In the genomic region with DNA sequence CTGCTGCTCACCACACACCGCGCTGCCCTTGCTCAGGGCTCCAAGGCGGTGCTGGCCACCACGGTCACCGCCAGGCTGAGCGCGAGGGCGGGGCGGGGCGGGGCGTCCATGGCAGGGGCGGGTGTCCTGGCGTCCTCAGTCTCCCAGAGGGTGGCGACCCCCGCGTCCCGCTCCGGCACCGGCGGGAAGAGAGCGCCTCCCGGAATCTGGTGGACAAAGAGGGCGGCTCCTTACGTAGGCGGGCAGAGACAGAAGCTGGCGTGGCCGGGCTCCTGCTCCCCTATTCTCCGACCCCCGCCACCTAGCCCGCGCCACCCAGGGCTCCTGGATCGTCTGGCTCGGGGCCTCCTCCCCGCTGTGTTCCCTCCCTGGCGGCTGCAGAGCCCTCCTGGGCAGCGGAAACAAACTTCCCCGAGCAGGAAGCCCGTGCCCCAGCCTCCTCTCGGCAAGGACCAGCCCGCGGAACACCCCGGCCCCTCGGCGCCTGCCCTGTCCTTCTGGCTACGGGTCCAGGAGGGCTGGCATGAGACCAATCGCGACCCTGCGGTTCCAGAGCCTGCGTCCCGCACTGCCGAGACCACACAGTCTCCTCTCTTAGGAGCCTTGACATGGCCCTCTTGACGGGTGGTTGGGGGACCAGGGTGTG, we compare ENCODE assay signal across 1 cellular context.
TF ChIP-seq lines count a peak whose summit lies in the region.

No MANE protein-coding gene starts in this region.

TF ChIP-seq in HEK293, 187 proteins besides CTCF, POLR2A, EP300 and RAD21 (continued from another document):
- TF ChIP-seq, protein P1, sequence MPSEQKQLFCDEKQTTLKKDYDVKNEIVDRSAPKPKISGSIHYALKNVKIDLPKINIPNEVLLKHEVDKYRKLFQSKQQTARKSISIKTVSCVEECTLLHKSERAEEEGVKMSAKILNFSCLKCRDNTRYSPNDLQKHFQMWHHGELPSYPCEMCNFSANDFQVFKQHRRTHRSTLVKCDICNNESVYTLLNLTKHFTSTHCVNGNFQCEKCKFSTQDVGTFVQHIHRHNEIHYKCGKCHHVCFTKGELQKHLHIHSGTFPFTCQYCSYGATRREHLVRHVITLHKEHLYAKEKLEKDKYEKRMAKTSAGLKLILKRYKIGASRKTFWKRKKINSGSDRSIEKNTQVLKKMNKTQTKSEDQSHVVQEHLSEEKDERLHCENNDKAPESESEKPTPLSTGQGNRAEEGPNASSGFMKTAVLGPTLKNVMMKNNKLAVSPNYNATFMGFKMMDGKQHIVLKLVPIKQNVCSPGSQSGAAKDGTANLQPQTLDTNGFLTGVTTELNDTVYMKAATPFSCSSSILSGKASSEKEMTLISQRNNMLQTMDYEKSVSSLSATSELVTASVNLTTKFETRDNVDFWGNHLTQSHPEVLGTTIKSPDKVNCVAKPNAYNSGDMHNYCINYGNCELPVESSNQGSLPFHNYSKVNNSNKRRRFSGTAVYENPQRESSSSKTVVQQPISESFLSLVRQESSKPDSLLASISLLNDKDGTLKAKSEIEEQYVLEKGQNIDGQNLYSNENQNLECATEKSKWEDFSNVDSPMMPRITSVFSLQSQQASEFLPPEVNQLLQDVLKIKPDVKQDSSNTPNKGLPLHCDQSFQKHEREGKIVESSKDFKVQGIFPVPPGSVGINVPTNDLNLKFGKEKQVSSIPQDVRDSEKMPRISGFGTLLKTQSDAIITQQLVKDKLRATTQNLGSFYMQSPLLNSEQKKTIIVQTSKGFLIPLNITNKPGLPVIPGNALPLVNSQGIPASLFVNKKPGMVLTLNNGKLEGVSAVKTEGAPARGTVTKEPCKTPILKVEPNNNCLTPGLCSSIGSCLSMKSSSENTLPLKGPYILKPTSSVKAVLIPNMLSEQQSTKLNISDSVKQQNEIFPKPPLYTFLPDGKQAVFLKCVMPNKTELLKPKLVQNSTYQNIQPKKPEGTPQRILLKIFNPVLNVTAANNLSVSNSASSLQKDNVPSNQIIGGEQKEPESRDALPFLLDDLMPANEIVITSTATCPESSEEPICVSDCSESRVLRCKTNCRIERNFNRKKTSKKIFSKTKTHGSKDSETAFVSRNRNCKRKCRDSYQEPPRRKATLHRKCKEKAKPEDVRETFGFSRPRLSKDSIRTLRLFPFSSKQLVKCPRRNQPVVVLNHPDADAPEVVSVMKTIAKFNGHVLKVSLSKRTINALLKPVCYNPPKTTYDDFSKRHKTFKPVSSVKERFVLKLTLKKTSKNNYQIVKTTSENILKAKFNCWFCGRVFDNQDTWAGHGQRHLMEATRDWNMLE (tag by site-specific recombination; conservative IDR thresholded peaks at IDR 0.05; ENCODE audit: low read depth) = no peak
- no peak for TF ChIP-seq ZSCAN4 (tag by site-specific recombination; IDR thresholded peaks at IDR 0.05)
- TF ChIP-seq ZNF791 (tag by site-specific recombination; IDR thresholded peaks at IDR 0.05) = no peak
- no peak for TF ChIP-seq ZNF155 (tag by site-specific recombination; IDR thresholded peaks at IDR 0.05)
- TF ChIP-seq, protein P2, sequence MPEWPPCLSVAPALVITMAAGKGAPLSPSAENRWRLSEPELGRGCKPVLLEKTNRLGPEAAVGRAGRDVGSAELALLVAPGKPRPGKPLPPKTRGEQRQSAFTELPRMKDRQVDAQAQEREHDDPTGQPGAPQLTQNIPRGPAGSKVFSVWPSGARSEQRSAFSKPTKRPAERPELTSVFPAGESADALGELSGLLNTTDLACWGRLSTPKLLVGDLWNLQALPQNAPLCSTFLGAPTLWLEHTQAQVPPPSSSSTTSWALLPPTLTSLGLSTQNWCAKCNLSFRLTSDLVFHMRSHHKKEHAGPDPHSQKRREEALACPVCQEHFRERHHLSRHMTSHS (tag by site-specific recombination; IDR thresholded peaks at IDR 0.05) = no peak
- TF ChIP-seq ZNF302 (tag by site-specific recombination; IDR thresholded peaks at IDR 0.05; ENCODE audit: low read depth) = no peak
- TF ChIP-seq ZNF510 (tag by site-specific recombination; IDR thresholded peaks at IDR 0.05; ENCODE audit: insufficient replicate concordance) = no peak
- no peak for TF ChIP-seq ZNF529 (tag by site-specific recombination; IDR thresholded peaks at IDR 0.05; ENCODE audit: insufficient replicate concordance)
- TF ChIP-seq ZNF350 (tag by site-specific recombination; IDR thresholded peaks at IDR 0.05) = no peak
- TF ChIP-seq ZNF701 (tag by site-specific recombination; IDR thresholded peaks at IDR 0.05) = no peak
- TF ChIP-seq MEIS1 (CRISPR knock-in tag; IDR thresholded peaks at IDR 0.05; ENCODE audit: borderline replicate concordance) = no peak
- TF ChIP-seq ZNF324 (tag by site-specific recombination; IDR thresholded peaks at IDR 0.05) = no peak
- no peak for TF ChIP-seq GLI4 (tag by site-specific recombination; IDR thresholded peaks at IDR 0.05)
- TF ChIP-seq GLIS1 (tag by site-specific recombination; IDR thresholded peaks at IDR 0.05) = peak; percentile 93
- TF ChIP-seq HIC1 (tag by site-specific recombination; IDR thresholded peaks at IDR 0.05) = 0 out of 2 replicates have a peak, but pooled peaks have one; percentile 16
- TF ChIP-seq TCF7L2 (IDR thresholded peaks at IDR 0.05; ENCODE audit: borderline replicate concordance, low read depth, low read length) = no peak
- peak; percentile 68 for TF ChIP-seq ZFHX2 (tag by site-specific recombination; conservative IDR thresholded peaks at IDR 0.05)
- peak; percentile 75; the same call in 1 of the 2 replicates for TF ChIP-seq ZNF423 (tag by site-specific recombination; IDR thresholded peaks at IDR 0.05)
- TF ChIP-seq SP3 (tag by site-specific recombination; IDR thresholded peaks at IDR 0.05) = no peak; the same call in 1 of the 2 replicates
- no peak for TF ChIP-seq BCL11B (tag by site-specific recombination; IDR thresholded peaks at IDR 0.05; ENCODE audit: low read depth)
- no peak for TF ChIP-seq GFI1B (tag by site-specific recombination; IDR thresholded peaks at IDR 0.05)
- TF ChIP-seq ZNF394 (tag by site-specific recombination; IDR thresholded peaks at IDR 0.05; ENCODE audit: borderline replicate concordance) = no peak
- TF ChIP-seq YY2 (tag by site-specific recombination; IDR thresholded peaks at IDR 0.05) = no peak
- no peak for TF ChIP-seq ZNF664 (tag by site-specific recombination; IDR thresholded peaks at IDR 0.05)
- TF ChIP-seq, protein P3, sequence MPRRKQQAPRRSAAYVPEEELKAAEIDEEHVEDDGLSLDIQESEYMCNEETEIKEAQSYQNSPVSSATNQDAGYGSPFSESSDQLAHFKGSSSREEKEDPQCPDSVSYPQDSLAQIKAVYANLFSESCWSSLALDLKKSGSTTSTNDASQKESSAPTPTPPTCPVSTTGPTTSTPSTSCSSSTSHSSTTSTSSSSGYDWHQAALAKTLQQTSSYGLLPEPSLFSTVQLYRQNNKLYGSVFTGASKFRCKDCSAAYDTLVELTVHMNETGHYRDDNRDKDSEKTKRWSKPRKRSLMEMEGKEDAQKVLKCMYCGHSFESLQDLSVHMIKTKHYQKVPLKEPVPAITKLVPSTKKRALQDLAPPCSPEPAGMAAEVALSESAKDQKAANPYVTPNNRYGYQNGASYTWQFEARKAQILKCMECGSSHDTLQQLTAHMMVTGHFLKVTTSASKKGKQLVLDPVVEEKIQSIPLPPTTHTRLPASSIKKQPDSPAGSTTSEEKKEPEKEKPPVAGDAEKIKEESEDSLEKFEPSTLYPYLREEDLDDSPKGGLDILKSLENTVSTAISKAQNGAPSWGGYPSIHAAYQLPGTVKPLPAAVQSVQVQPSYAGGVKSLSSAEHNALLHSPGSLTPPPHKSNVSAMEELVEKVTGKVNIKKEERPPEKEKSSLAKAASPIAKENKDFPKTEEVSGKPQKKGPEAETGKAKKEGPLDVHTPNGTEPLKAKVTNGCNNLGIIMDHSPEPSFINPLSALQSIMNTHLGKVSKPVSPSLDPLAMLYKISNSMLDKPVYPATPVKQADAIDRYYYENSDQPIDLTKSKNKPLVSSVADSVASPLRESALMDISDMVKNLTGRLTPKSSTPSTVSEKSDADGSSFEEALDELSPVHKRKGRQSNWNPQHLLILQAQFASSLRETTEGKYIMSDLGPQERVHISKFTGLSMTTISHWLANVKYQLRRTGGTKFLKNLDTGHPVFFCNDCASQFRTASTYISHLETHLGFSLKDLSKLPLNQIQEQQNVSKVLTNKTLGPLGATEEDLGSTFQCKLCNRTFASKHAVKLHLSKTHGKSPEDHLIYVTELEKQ (tag by site-specific recombination; IDR thresholded peaks at IDR 0.05; ENCODE audit: borderline replicate concordance) = no peak
- TF ChIP-seq ZNF792 (tag by site-specific recombination; IDR thresholded peaks at IDR 0.05) = no peak
- no peak for TF ChIP-seq ZNF133 (tag by site-specific recombination; IDR thresholded peaks at IDR 0.05)
- no peak for TF ChIP-seq ZNF391 (tag by site-specific recombination; IDR thresholded peaks at IDR 0.05; ENCODE audit: borderline replicate concordance, low read depth)
- TF ChIP-seq ZNF658 (tag by site-specific recombination; IDR thresholded peaks at IDR 0.05) = no peak
- no peak for TF ChIP-seq ZNF585B (tag by site-specific recombination; IDR thresholded peaks at IDR 0.05)
- TF ChIP-seq HOXD13 (CRISPR knock-in tag; IDR thresholded peaks at IDR 0.05; ENCODE audit: borderline replicate concordance) = no peak
- TF ChIP-seq WT1 (tag by site-specific recombination; IDR thresholded peaks at IDR 0.05) = no peak
- TF ChIP-seq ZNF473 (tag by site-specific recombination; IDR thresholded peaks at IDR 0.05) = no peak
- TF ChIP-seq ZNF10 (tag by site-specific recombination; IDR thresholded peaks at IDR 0.05) = no peak
- no peak for TF ChIP-seq INSM2 (tag by site-specific recombination; IDR thresholded peaks at IDR 0.05)
- TF ChIP-seq HOXC10 (CRISPR knock-in tag; IDR thresholded peaks at IDR 0.05) = no peak
- no peak for TF ChIP-seq ZSCAN23 (tag by site-specific recombination; IDR thresholded peaks at IDR 0.05)
